Comparison of ENCODE assay signal across 22 cellular contexts in the genomic region with DNA sequence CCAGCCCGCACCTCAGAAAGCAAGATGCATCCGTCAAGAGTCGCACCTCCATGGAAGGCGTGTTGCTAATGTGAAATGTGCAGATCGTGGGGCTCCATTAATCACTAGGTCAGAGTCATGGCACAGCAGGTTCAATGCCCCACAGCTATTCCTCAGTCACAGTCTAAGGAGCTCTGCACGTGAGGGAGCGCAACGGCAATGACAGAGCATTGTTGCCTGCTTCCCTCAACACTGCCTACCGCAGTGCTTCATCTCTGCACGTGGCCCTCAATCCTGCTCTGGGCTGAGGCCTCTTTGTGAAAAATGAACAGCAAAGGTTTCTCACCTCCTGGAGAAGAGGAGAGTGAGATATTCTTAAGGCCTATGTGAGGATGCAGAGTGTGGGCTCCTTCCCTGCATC.
DNase-seq lines count a peak whose midpoint lies in the region; ATAC-seq, FAIRE-seq and TF ChIP-seq lines count a peak whose summit lies in the region.
"Had no signal": no experiment of that assay in that cellular context is flagged by ENCODE, and none has a peak within 500 bp of the region (broad histone marks: within the 10 kb centered on the region; RNA-seq: fewer than 3 reads in every experiment).

No MANE protein-coding gene starts in this region.

- H3K27me3 ChIP-seq in ACC112 (ENCODE audit: insufficient read depth, low read length) = no peaks in the 10 kb centered on the region
- no peaks in the 10 kb centered on the region for H3K27me3 ChIP-seq in IMR-90 (ENCODE audit: control insufficient read depth, insufficient read depth, low read length)
- no peaks in the 10 kb centered on the region for H3K27me3 ChIP-seq in bronchial epithelial cell (ENCODE audit: control insufficient read depth, insufficient read depth, low read length)
- no peaks in the 10 kb centered on the region for H3K27me3 ChIP-seq in mesenchymal stem cell (ENCODE audit: control insufficient read depth in 1 of 2, insufficient read depth in 1 of 2, low read length in 2 of 2)
- H3K27me3 ChIP-seq: BLaER1 had no signal

- H3K23ac ChIP-seq in IMR-90 (ENCODE audit: low read depth, low read length) (no peak overlapping the region), mesenchymal stem cell (ENCODE audit: low read length in 2 of 2) (no peak overlapping the region)

- H2AK9ac ChIP-seq in IMR-90 (replicated peaks; ENCODE audit: low read depth, low read length, poor library complexity) = no peak overlapping the region

- no peak for ATAC-seq in IMR-90 (ENCODE audit: low read depth)
- no peak for ATAC-seq in natural killer cell treated with Interleukin-12 subunit alpha and Interleukin-12 subunit beta and Interleukin-15 and Interleukin-18, amount 100 ng/mL, for 72 hours

- no peak overlapping the region for H3K4me3 Mint-ChIP-seq in natural killer cell treated with Interleukin-12 subunit alpha and Interleukin-12 subunit beta and Interleukin-15 and Interleukin-18, amount 100 ng/mL, for 72 hours
- H3K4me3 Mint-ChIP-seq: CD4-positive, CD25-positive, alpha-beta regulatory T cell had no signal

- H3K27ac Mint-ChIP-seq in natural killer cell treated with Interleukin-12 subunit alpha and Interleukin-12 subunit beta and Interleukin-15 and Interleukin-18, amount 100 ng/mL, for 72 hours = no peak overlapping the region
- H3K27ac Mint-ChIP-seq: CD4-positive, CD25-positive, alpha-beta regulatory T cell had no signal

- TF ChIP-seq RAD21 in IMR-90 (IDR thresholded peaks at IDR 0.05; ENCODE audit: low read length) = no peak

- no peaks in the 10 kb centered on the region for H3K36me3 Mint-ChIP-seq in natural killer cell treated with Interleukin-12 subunit alpha and Interleukin-12 subunit beta and Interleukin-15 and Interleukin-18, amount 100 ng/mL, for 72 hours
- H3K36me3 Mint-ChIP-seq: CD4-positive, CD25-positive, alpha-beta regulatory T cell had no signal

- H3K14ac ChIP-seq in IMR-90 (replicated peaks; ENCODE audit: low read depth, low read length) = no peak overlapping the region
- H3K14ac ChIP-seq in mesenchymal stem cell (ENCODE audit: low read length in 2 of 2) = no peak overlapping the region

- H3K9me3 ChIP-seq in IMR-90 (ENCODE audit: control insufficient read depth, insufficient read depth, low read length) (peaks cover 9% of the 10 kb centered on the region), mesenchymal stem cell (ENCODE audit: control insufficient read depth, low read length) (peaks cover 3% of the 10 kb centered on the region)
- H3K9me3 ChIP-seq: BLaER1 had no signal

- H3K9ac ChIP-seq in IMR-90 (ENCODE audit: low read depth, low read length) (no peak overlapping the region), mesenchymal stem cell (ENCODE audit: low read length) (peak overlapping the region; percentile 73)
- H3K9ac ChIP-seq: BLaER1 had no signal

- H4K8ac ChIP-seq in IMR-90 (ENCODE audit: low read depth in 2 of 2, low read length in 2 of 2) = peak overlapping the region in 1 of 2 experiments; percentile 51; a peak in 1 of 4 replicates
- no peak overlapping the region for H4K8ac ChIP-seq in mesenchymal stem cell (ENCODE audit: low read length)

- no peak overlapping the region for H3K4me2 ChIP-seq in IMR-90 (ENCODE audit: low read depth, low read length)
- H3K4me2 ChIP-seq in mesenchymal stem cell (ENCODE audit: low read length, poor library complexity, severe bottlenecking) = no peak overlapping the region
- H3K4me2 ChIP-seq: BLaER1 had no signal

- CTCF ChIA-PET in IMR-90 (lab: Yijun Ruan, JAX) = no interaction called here

- H2BK120ac ChIP-seq in IMR-90 (ENCODE audit: low read depth, low read length) (peak overlapping the region; percentile 16; the same call in 1 of the 2 replicates), mesenchymal stem cell (ENCODE audit: low read depth, low read length) (no peak overlapping the region)

- H2BK15ac ChIP-seq in IMR-90 (ENCODE audit: low read depth, low read length) = no peak overlapping the region
- H2BK15ac ChIP-seq in mesenchymal stem cell (ENCODE audit: low read depth, poor library complexity, severe bottlenecking) = no peak overlapping the region

- dilution Hi-C loops in IMR-90 (cut with HindIII; ENCODE audit: low sequenced_read_pairs, unreplicated experiment) = no loop called here

- H3K9me3 Mint-ChIP-seq in natural killer cell treated with Interleukin-12 subunit alpha and Interleukin-12 subunit beta and Interleukin-15 and Interleukin-18, amount 100 ng/mL, for 72 hours = no peaks in the 10 kb centered on the region

- no peak overlapping the region for H2AK5ac ChIP-seq in IMR-90 (ENCODE audit: low read depth, low read length)
- no peak overlapping the region for H2AK5ac ChIP-seq in mesenchymal stem cell (ENCODE audit: low read length, severe bottlenecking)

- TF ChIP-seq CTCF in IMR-90 (conservative IDR thresholded peaks at IDR 0.05; ENCODE audit: low read depth, low read length) = no peak
- no peak for TF ChIP-seq CTCF in bronchial epithelial cell (IDR thresholded peaks at IDR 0.05; ENCODE audit: insufficient read depth, low read length, severe bottlenecking)

- H2BK20ac ChIP-seq in IMR-90 (ENCODE audit: low read depth, low read length) = 0 out of 2 replicates have a peak overlapping the region, but pooled peaks have one; percentile 10

- WGBS in IMR-90 (ENCODE audit: extremely low coverage in 2 of 2, insufficient read length in 1 of 2), 2 experiments = 76% methylated on average over 5 of the region's 10 CpGs; no CpG with 5 or more reads in 1 of the 2 experiments
- 85% methylated on average over 10 of the region's 10 CpGs for WGBS in mesenchymal stem cell

- peak overlapping the region; percentile 97 for H3K27ac ChIP-seq in ACC112 (ENCODE audit: low read depth, low read length)
- H3K27ac ChIP-seq in IMR-90 (ENCODE audit: insufficient read depth, low read length) = no peak overlapping the region
- no peak overlapping the region for H3K27ac ChIP-seq in mesenchymal stem cell (ENCODE audit: low read length, poor library complexity, severe bottlenecking)
- H3K27ac ChIP-seq: BLaER1 had no signal

- no peaks in the 10 kb centered on the region for H3K9me1 ChIP-seq in IMR-90 (ENCODE audit: insufficient read depth, low read length)

- H3K4me3 ChIP-seq in ACC112 (ENCODE audit: low read depth, low read length) (no peak overlapping the region), IMR-90 (ENCODE audit: insufficient read depth, low read depth, low read length) (no peak overlapping the region), bronchial epithelial cell (ENCODE audit: low read depth, low read length) (no peak overlapping the region), mesenchymal stem cell (ENCODE audit: insufficient read depth in 1 of 2, low read depth in 1 of 2, low read length in 2 of 2) (no peak overlapping the region)
- H3K4me3 ChIP-seq: BLaER1 had no signal

- peak; percentile 90 for FAIRE-seq in bronchial epithelial cell (lab: Jason Lieb, UNC)
- FAIRE-seq: D721Med, G401.6 had no signal

- H3K36me3 ChIP-seq in ACC112 (ENCODE audit: insufficient read depth, low read length) = no peaks in the 10 kb centered on the region
- no peaks in the 10 kb centered on the region for H3K36me3 ChIP-seq in IMR-90 (ENCODE audit: control insufficient read depth, insufficient read depth, low read length)
- H3K36me3 ChIP-seq in bronchial epithelial cell (ENCODE audit: control insufficient read depth, insufficient read depth, low read length) = no peaks in the 10 kb centered on the region
- H3K36me3 ChIP-seq in mesenchymal stem cell (ENCODE audit: control insufficient read depth in 1 of 2, insufficient read depth in 2 of 2, low read depth in 1 of 2, low read length in 2 of 2) = no peaks in the 10 kb centered on the region
- H3K36me3 ChIP-seq: BLaER1 had no signal

- H2AFZ ChIP-seq in ACC112 (ENCODE audit: low read length, unreplicated experiment) (no peak overlapping the region), IMR-90 (replicated peaks; ENCODE audit: low read length, poor library complexity) (no peak overlapping the region), mesenchymal stem cell (ENCODE audit: low read depth, low read length) (no peak overlapping the region)

- no peak for TF ChIP-seq POLR2A in IMR-90 (IDR thresholded peaks at IDR 0.05; ENCODE audit: low read depth, low read length)

- no peak overlapping the region for H2BK12ac ChIP-seq in mesenchymal stem cell (ENCODE audit: low read length in 2 of 2)

- no TSS peak for BruUV-seq in IMR-90 (replicated peaks; lab: Mats Ljungman, UMichigan)

- DNase-seq in IMR-90 = no peak
- DNase-seq in bronchial epithelial cell (ENCODE audit: low read depth) = no peak
- no peak for DNase-seq in mesenchymal stem cell
- DNase-seq in DMS153 treated with DMSO at 0.1 percent for 48 hours (lab: John Stamatoyannopoulos, UW; ENCODE audit: unreplicated experiment) = no peak
- no peak for DNase-seq in natural killer cell treated with Interleukin-12 subunit alpha and Interleukin-12 subunit beta and Interleukin-15 and Interleukin-18, amount 100 ng/mL, for 72 hours (ENCODE audit: low spot score)
- no peak for DNase-seq in NCI-H1417 treated with DMSO at 0.1 percent for 48 hours (lab: John Stamatoyannopoulos, UW)
- DNase-seq: CD4-positive, CD25-positive, alpha-beta regulatory T cell; GOT3; HCEC 1CT; Kasumi-1; NCI-H1105; NCI-H146; NCI-H1930; NCI-H2107; NCI-H524; NCI-H748 treated with DMSO at 0.1 percent for 48 hours; RPMI8226; SHP77 had no signal

- H3K4me1 Mint-ChIP-seq in natural killer cell treated with Interleukin-12 subunit alpha and Interleukin-12 subunit beta and Interleukin-15 and Interleukin-18, amount 100 ng/mL, for 72 hours (ENCODE audit: low read depth in 2 of 2) = no peaks in the 10 kb centered on the region
- H3K4me1 Mint-ChIP-seq: CD4-positive, CD25-positive, alpha-beta regulatory T cell had no signal

- intact Hi-C loops in IMR-90 (cut with micrococcal nuclease) = no loop called here

- no peaks in the 10 kb centered on the region for H3K79me2 ChIP-seq in ACC112 (ENCODE audit: control insufficient read depth, insufficient read depth, low read length, unreplicated experiment)

- H2BK5ac ChIP-seq in IMR-90 (ENCODE audit: low read depth, low read length, poor library complexity, severe bottlenecking) = peak overlapping the region; percentile 4
- no peak overlapping the region for H2BK5ac ChIP-seq in mesenchymal stem cell (ENCODE audit: low read depth, low read length, poor library complexity, severe bottlenecking)

- H3K4me1 ChIP-seq in ACC112 (ENCODE audit: control insufficient read depth, insufficient read depth, low read length, unreplicated experiment) (peaks cover 37% of the 10 kb centered on the region), IMR-90 (ENCODE audit: control insufficient read depth, insufficient read depth, low read length) (peaks cover 6% of the 10 kb centered on the region; the same call in 1 of the 2 replicates), mesenchymal stem cell (ENCODE audit: control insufficient read depth, insufficient read depth, low read depth, low read length) (no peaks in the 10 kb centered on the region)
- H3K4me1 ChIP-seq: BLaER1 had no signal

- peaks cover 0 to 10% of the 10 kb centered on the region in 2 donors for H3K27me3 Mint-ChIP-seq in natural killer cell treated with Interleukin-12 subunit alpha and Interleukin-12 subunit beta and Interleukin-15 and Interleukin-18, amount 100 ng/mL, for 72 hours
- H3K27me3 Mint-ChIP-seq: CD4-positive, CD25-positive, alpha-beta regulatory T cell had no signal

- in situ Hi-C loops in IMR-90 (cut with MboI; ENCODE audit: low sequenced_read_pairs) = no loop called here

- no peak overlapping the region; the same call in 1 of the 2 replicates for H4K5ac ChIP-seq in IMR-90 (ENCODE audit: low read depth, low read length)

- H4K91ac ChIP-seq in IMR-90 (ENCODE audit: insufficient read depth, low read depth, low read length) (no peak overlapping the region), mesenchymal stem cell (ENCODE audit: low read length) (no peak overlapping the region)

- no peak overlapping the region for H3K56ac ChIP-seq in IMR-90 (ENCODE audit: extremely low read depth, insufficient read depth, low read length)

- H3K18ac ChIP-seq in IMR-90 (ENCODE audit: low read depth, low read length) (peak overlapping the region; percentile 65; the same call in 1 of the 2 replicates), mesenchymal stem cell (ENCODE audit: low read depth in 1 of 2, low read length in 2 of 2) (no peak overlapping the region)

- H4K20me1 ChIP-seq in IMR-90 (ENCODE audit: insufficient read depth, low read length) = no peaks in the 10 kb centered on the region
- H4K20me1 ChIP-seq: BLaER1 had no signal

- POLR2A ChIA-PET in IMR-90 (lab: Charles Lee; ENCODE audit: unreplicated experiment) = no interaction called here

- no peaks in the 10 kb centered on the region for H3K79me1 ChIP-seq in IMR-90 (ENCODE audit: low read depth in 1 of 2, low read length in 2 of 2)
- no peaks in the 10 kb centered on the region for H3K79me1 ChIP-seq in mesenchymal stem cell (replicated peaks; ENCODE audit: low read length, poor library complexity, severe bottlenecking)

- peak overlapping the region; percentile 63; the same call in 1 of the 2 replicates for H3K4ac ChIP-seq in IMR-90 (ENCODE audit: low read depth, low read length)
- H3K4ac ChIP-seq in mesenchymal stem cell (ENCODE audit: low read depth in 1 of 2, low read length in 2 of 2) = no peak overlapping the region
